ENCODE assay signal across 17 cellular contexts in genomic region chr20:63055575-63056235, GRCh38. TPM values are rescaled to one million over a fixed set of nuclear protein-coding genes. Genes with fewer than 3 reads are reported as not detected.
DNase-seq lines count a peak whose midpoint lies in the region; ATAC-seq and TF ChIP-seq lines count a peak whose summit lies in the region.
"Had no signal": no experiment of that assay in that cellular context is flagged by ENCODE, and none has a peak within 500 bp of the region (broad histone marks: within the 10 kb centered on the region; RNA-seq: fewer than 3 reads in every experiment).

No MANE protein-coding gene starts in this region.

- H3K79me2 ChIP-seq in DND-41 (ENCODE audit: insufficient read depth, low read length) (no peaks in the 10 kb centered on the region), osteoblast (ENCODE audit: insufficient read depth, low read length) (no peaks in the 10 kb centered on the region)
- H3K79me2 ChIP-seq: parathyroid adenoma had no signal

- H4K20me1 ChIP-seq in DND-41 (ENCODE audit: insufficient read depth, low read length) (peaks cover 72% of the 10 kb centered on the region), osteoblast (ENCODE audit: insufficient read depth, low read length) (no peaks in the 10 kb centered on the region)

- ATAC-seq in DND-41 (ENCODE audit: insufficient read depth, low read depth) (peak; percentile 13; the same call in 1 of the 3 replicates), left cardiac atrium (peak in 1 of 2 donors; percentile 6), HG02885 (IDR thresholded peaks at IDR 0.05; ENCODE audit: poor library complexity, unreplicated experiment) (no peak)

- H3K4me3 Mint-ChIP-seq in CD4-positive, alpha-beta memory T cell = no peak overlapping the region
- H3K4me3 Mint-ChIP-seq: activated CD4-positive, alpha-beta T cell treated with anti-CD3 and anti-CD28 coated beads, Interleukin-2, amount 10 ng/mL, durations not matched to agents 24 days and 14 days had no signal

- H3K9me3 Mint-ChIP-seq in CD4-positive, alpha-beta memory T cell = no peaks in the 10 kb centered on the region
- H3K9me3 Mint-ChIP-seq: activated CD4-positive, alpha-beta T cell treated with anti-CD3 and anti-CD28 coated beads, Interleukin-2, amount 10 ng/mL, durations not matched to agents 24 days and 14 days had no signal

- H3K36me3 ChIP-seq in DND-41 (ENCODE audit: insufficient read depth, low read length) (peaks cover 20% of the 10 kb centered on the region), Peyer's patch (no peaks in the 10 kb centered on the region), osteoblast (ENCODE audit: insufficient read depth, low read length) (no peaks in the 10 kb centered on the region), MG63 (no peaks in the 10 kb centered on the region)
- no peaks in the 10 kb centered on the region for H3K36me3 ChIP-seq in CD4-positive, alpha-beta memory T cell (ENCODE audit: insufficient read depth, low read length)

- CTCF ChIA-PET in CD4-positive, alpha-beta memory T cell (lab: Charles Lee; ENCODE audit: partially characterized antibody) = interaction anchor here (1.0 to 2.8 kb wide), 5 partner anchors 8 to 168 kb away, joined by 3 to 19 read pairs (median 4); no protein-coding TSS in a partner anchor

- intact Hi-C loops in left cardiac atrium (cut with DNase I) = loop anchor here (5.0 kb wide), 2 partner anchors 122 to 177 kb away; no protein-coding TSS in a partner anchor
- intact Hi-C loops in CD4-positive, alpha-beta memory T cell (cut with micrococcal nuclease) = loop anchor here (1.0 kb wide), 2 partner anchors 124 to 128 kb away; no protein-coding TSS in a partner anchor

- no peaks in the 10 kb centered on the region for H3K4me1 Mint-ChIP-seq in CD4-positive, alpha-beta memory T cell
- H3K4me1 Mint-ChIP-seq: activated CD4-positive, alpha-beta T cell treated with anti-CD3 and anti-CD28 coated beads, Interleukin-2, amount 10 ng/mL, durations not matched to agents 24 days and 14 days had no signal

- H3K4me3 ChIP-seq in DND-41 (ENCODE audit: low read depth in 1 of 2, low read length in 2 of 2) (no peak overlapping the region), Peyer's patch (no peak overlapping the region), osteoblast (ENCODE audit: insufficient read depth, low read length) (no peak overlapping the region), MG63 (no peak overlapping the region)
- no peak overlapping the region for H3K4me3 ChIP-seq in CD4-positive, alpha-beta memory T cell (ENCODE audit: low read length in 2 of 2)

- H3K4me1 ChIP-seq in DND-41 (ENCODE audit: insufficient read depth, low read length) = no peaks in the 10 kb centered on the region
- H3K4me1 ChIP-seq in Peyer's patch = peaks cover 0 to 7% (median 1%) of the 10 kb centered on the region in 4 donors
- no peaks in the 10 kb centered on the region for H3K4me1 ChIP-seq in osteoblast (ENCODE audit: insufficient read depth, low read length)
- no peaks in the 10 kb centered on the region for H3K4me1 ChIP-seq in CD4-positive, alpha-beta memory T cell (ENCODE audit: insufficient read depth, low read length)
- H3K4me1 ChIP-seq: foreskin keratinocyte had no signal

- H3K36me3 Mint-ChIP-seq in CD4-positive, alpha-beta memory T cell = no peaks in the 10 kb centered on the region

- no peak for DNase-seq in DND-41
- DNase-seq in Peyer's patch = peak in 2 of 3 donors; percentile 35 to 39
- peak; percentile 18 for DNase-seq in left cardiac atrium
- peak; percentile 60 for DNase-seq in osteoblast (ENCODE audit: insufficient read length, low spot score, missing footprints)
- DNase-seq in MG63 = no peak
- no peak for DNase-seq in NCI-H2227 treated with DMSO at 0.1 percent for 48 hours (lab: John Stamatoyannopoulos, UW)
- no peak for DNase-seq in CD4-positive, alpha-beta memory T cell
- DNase-seq: activated CD8-positive, alpha-beta memory T cell treated with anti-CD3 and anti-CD28 coated beads, Interleukin-2, amount 50 U/mL, for 4 hours; foreskin keratinocyte; small intestine had no signal

- H3K9ac ChIP-seq in DND-41 (ENCODE audit: low read depth, low read length) = no peak overlapping the region
- H3K9ac ChIP-seq: parathyroid adenoma had no signal

- peaks cover 4 to 10% of the 10 kb centered on the region in 2 donors for H3K27me3 Mint-ChIP-seq in CD4-positive, alpha-beta memory T cell
- H3K27me3 Mint-ChIP-seq: activated CD4-positive, alpha-beta T cell treated with anti-CD3 and anti-CD28 coated beads, Interleukin-2, amount 10 ng/mL, durations not matched to agents 24 days and 14 days had no signal

- no peak for TF ChIP-seq CTCF in DND-41 (IDR thresholded peaks at IDR 0.05; ENCODE audit: borderline replicate concordance, extremely low read depth, low read length, poor library complexity, severe bottlenecking)
- TF ChIP-seq CTCF in Peyer's patch (IDR thresholded peaks at IDR 0.05) = no peak
- no peak for TF ChIP-seq CTCF in osteoblast (IDR thresholded peaks at IDR 0.05; ENCODE audit: extremely low read depth, low read depth, low read length)

- H3K9me3 ChIP-seq in DND-41 (ENCODE audit: insufficient read depth, low read length, severe bottlenecking) (no peaks in the 10 kb centered on the region), Peyer's patch (no peaks in the 10 kb centered on the region), osteoblast (ENCODE audit: low read depth, low read length) (no peaks in the 10 kb centered on the region), MG63 (peaks cover 11% of the 10 kb centered on the region)
- no peaks in the 10 kb centered on the region for H3K9me3 ChIP-seq in CD4-positive, alpha-beta memory T cell (ENCODE audit: control insufficient read depth in 1 of 2, low read length in 2 of 2)

- no peak overlapping the region for H3K27ac ChIP-seq in DND-41 (ENCODE audit: low read length)
- H3K27ac ChIP-seq in Peyer's patch = no peak overlapping the region
- no peak overlapping the region for H3K27ac ChIP-seq in osteoblast (ENCODE audit: low read depth, low read length)
- no peak overlapping the region for H3K27ac ChIP-seq in CD4-positive, alpha-beta memory T cell (ENCODE audit: low read depth, low read length)
- H3K27ac ChIP-seq: foreskin keratinocyte, parathyroid adenoma, RWPE1 had no signal

- POLR2A ChIA-PET in CD4-positive, alpha-beta memory T cell (lab: Charles Lee; ENCODE audit: partially characterized antibody) = no interaction called here

- TF ChIP-seq POLR2A in Peyer's patch (IDR thresholded peaks at IDR 0.05) = no peak

- no peak overlapping the region for H3K27ac Mint-ChIP-seq in CD4-positive, alpha-beta memory T cell
- H3K27ac Mint-ChIP-seq: activated CD4-positive, alpha-beta T cell treated with anti-CD3 and anti-CD28 coated beads, Interleukin-2, amount 10 ng/mL, durations not matched to agents 24 days and 14 days had no signal

- H3K4me2 ChIP-seq in DND-41 (ENCODE audit: insufficient read depth, low read length) = no peak overlapping the region
- H3K4me2 ChIP-seq in osteoblast (ENCODE audit: insufficient read depth, low read length) = no peak overlapping the region

- H3K27me3 ChIP-seq in DND-41 (ENCODE audit: insufficient read depth, low read length, poor library complexity) = no peaks in the 10 kb centered on the region
- H3K27me3 ChIP-seq in Peyer's patch = no peaks in the 10 kb centered on the region
- H3K27me3 ChIP-seq in osteoblast (ENCODE audit: insufficient read depth, low read length) = peaks cover 17% of the 10 kb centered on the region
- H3K27me3 ChIP-seq in MG63 = peaks cover 40% of the 10 kb centered on the region
- no peaks in the 10 kb centered on the region for H3K27me3 ChIP-seq in CD4-positive, alpha-beta memory T cell (ENCODE audit: insufficient read depth, low read length)
- H3K27me3 ChIP-seq: foreskin keratinocyte had no signal

- no peak overlapping the region for H2AFZ ChIP-seq in DND-41 (ENCODE audit: low read depth, low read length)
- no peak overlapping the region for H2AFZ ChIP-seq in osteoblast (ENCODE audit: low read length)

RNA-seq across cellular contexts. Expression of gene BHLHE23, which starts 48.9 kb away (rescaled TPM):
- not detected for total RNA-seq in Peyer's patch
- total RNA-seq in left cardiac atrium = not detected
- not detected in 2 replicates for total RNA-seq in osteoblast
- total RNA-seq in MG63 (2014; rRNA removed; shearing (Covaris generic); ENCODE audit: low replicate concordance) = not detected in 2 replicates
- not detected for total RNA-seq in CD4-positive, alpha-beta memory T cell
- polyA plus RNA-seq in CD4-positive, alpha-beta memory T cell = not detected
- total RNA-seq: activated CD4-positive, alpha-beta T cell treated with anti-CD3 and anti-CD28 coated beads, Interleukin-2, amount 10 ng/mL, durations not matched to agents 24 days and 14 days; astrocyte; Calu3; foreskin keratinocyte; G401 had no signal
- polyA plus RNA-seq: foreskin keratinocyte, small intestine had no signal

Comparison
In these comparisons a context has a peak if more than half of its experiments do, and no peak if none do; other contexts are left out.
1. DNase-seq: peak in Peyer's patch (2 of 3), left cardiac atrium (single experiment) and osteoblast (single experiment); none in DND-41 (single experiment), MG63 (single experiment), NCI-H2227 treated with DMSO at 0.1 percent for 48 hours (single experiment) and CD4-positive, alpha-beta memory T cell (0 of 5).